1 cellular context compared by ENCODE assay signal in genomic region chr18:63366270-63366990, GRCh38.
A peak's percentile ranks its signal among the peaks of the same experiment; 100 is the strongest.
TF ChIP-seq lines count a peak whose summit lies in the region.

No MANE protein-coding gene starts in this region.

TF ChIP-seq in HEK293, 187 proteins besides CTCF, POLR2A, EP300 and RAD21 (continued from another document):
- TF ChIP-seq ZNF518A (tag by site-specific recombination; conservative IDR thresholded peaks at IDR 0.05; ENCODE audit: low read depth) (no peak), HOXC10 (CRISPR knock-in tag; IDR thresholded peaks at IDR 0.05) (no peak), ZBTB17 (tag by site-specific recombination; IDR thresholded peaks at IDR 0.05) (peak; percentile 57; the same call in 1 of the 2 replicates), ZNF274 (IDR thresholded peaks at IDR 0.05; ENCODE audit: low read length) (no peak), ZNF274 (tag by site-specific recombination; IDR thresholded peaks at IDR 0.05; ENCODE audit: borderline replicate concordance) (no peak), SP3 (tag by site-specific recombination; IDR thresholded peaks at IDR 0.05) (0 out of 2 replicates have a peak, but pooled peaks have one; percentile 13), ZNF747 (tag by site-specific recombination; IDR thresholded peaks at IDR 0.05) (no peak), ZNF670 (tag by site-specific recombination; IDR thresholded peaks at IDR 0.05; ENCODE audit: low read depth) (no peak), YY1 (tag by site-specific recombination; IDR thresholded peaks at IDR 0.05) (no peak), ZBTB11 (tag by site-specific recombination; conservative IDR thresholded peaks at IDR 0.05; ENCODE audit: low read depth) (0 out of 2 replicates have a peak, but pooled peaks have one; percentile 18), ZNF157 (tag by site-specific recombination; IDR thresholded peaks at IDR 0.05) (no peak), SCRT1 (tag by site-specific recombination; IDR thresholded peaks at IDR 0.05; ENCODE audit: borderline replicate concordance) (0 out of 2 replicates have a peak, but pooled peaks have one; percentile 34), PRDM10 (tag by site-specific recombination; IDR thresholded peaks at IDR 0.05) (no peak), ZNF488 (tag by site-specific recombination; IDR thresholded peaks at IDR 0.05) (no peak), ZEB2 (tag by site-specific recombination; IDR thresholded peaks at IDR 0.05) (peak; percentile 33; the same call in 1 of the 2 replicates), ZNF426 (tag by site-specific recombination; IDR thresholded peaks at IDR 0.05) (no peak), PRDM2 (tag by site-specific recombination; IDR thresholded peaks at IDR 0.05; ENCODE audit: borderline replicate concordance) (no peak), SP7 (tag by site-specific recombination; IDR thresholded peaks at IDR 0.05) (peak; percentile 38; the same call in 1 of the 2 replicates), ZNF600 (tag by site-specific recombination; IDR thresholded peaks at IDR 0.05) (peak; percentile 80), ZNF121 (tag by site-specific recombination; IDR thresholded peaks at IDR 0.05) (peak; percentile 6), ZNF341 (tag by site-specific recombination; IDR thresholded peaks at IDR 0.05; ENCODE audit: low read depth) (peak; percentile 89), ZNF433 (tag by site-specific recombination; IDR thresholded peaks at IDR 0.05; ENCODE audit: low read depth) (no peak), ZNF48 (tag by site-specific recombination; IDR thresholded peaks at IDR 0.05) (no peak), SCRT2 (tag by site-specific recombination; IDR thresholded peaks at IDR 0.05) (peak; percentile 87), ZBTB1 (tag by site-specific recombination; IDR thresholded peaks at IDR 0.05) (no peak), ZFP3 (tag by site-specific recombination; IDR thresholded peaks at IDR 0.05; ENCODE audit: low read depth) (no peak), ZNF221 (tag by site-specific recombination; IDR thresholded peaks at IDR 0.05; ENCODE audit: borderline replicate concordance) (no peak), ZNF335 (tag by site-specific recombination; conservative IDR thresholded peaks at IDR 0.05) (peak; percentile 39; the same call in 1 of the 2 replicates), ZBTB20 (tag by site-specific recombination; IDR thresholded peaks at IDR 0.05) (peak; percentile 96)
